ENCODE assay signal across 17 cellular contexts in genomic region chr5:176822041-176822425, GRCh38. TPM values are rescaled to one million over a fixed set of nuclear protein-coding genes. Genes with fewer than 3 reads are reported as not detected.
"Had no signal": no experiment of that assay in that cellular context is flagged by ENCODE, and none has a peak within 500 bp of the region (broad histone marks: within the 10 kb centered on the region; RNA-seq: fewer than 3 reads in every experiment).

No MANE protein-coding gene starts in this region.

- DNase-seq: activated CD4-positive, alpha-beta T cell treated with anti-CD3 and anti-CD28 coated beads, Interleukin-2, amount 10 ng/mL, durations not matched to agents 7 days and 5 days; activated CD4-positive, CD25-positive, alpha-beta regulatory T cell; activated naive CD8-positive, alpha-beta T cell treated with anti-CD3 and anti-CD28 coated beads for 36 hours; brain microvascular endothelial cell; cerebellar nuclear complex; gastrocnemius medialis; left cardiac atrium; pancreas; stimulated activated CD4-positive, alpha-beta T cell treated with anti-CD3 and anti-CD28 coated beads, Interleukin-1b, Interleukin-23, amount 100 ng/mL, for 48 hours; stimulated activated naive CD8-positive, alpha-beta T cell treated with anti-CD3 and anti-CD28 coated beads, Interleukin-15, amount 100 ng/mL, for 72 hours; upper lobe of left lung had no signal

- H3K4me3 ChIP-seq: gastrocnemius medialis, heart left ventricle, lung, pancreas, upper lobe of left lung had no signal

- H3K27ac ChIP-seq: brain microvascular endothelial cell, epithelial cell of prostate, gastrocnemius medialis, heart left ventricle, pancreas, upper lobe of left lung had no signal

- H3K36me3 ChIP-seq: brain microvascular endothelial cell, gastrocnemius medialis, heart left ventricle, pancreas, upper lobe of left lung had no signal

- FAIRE-seq: pancreas had no signal

- H3K9me3 ChIP-seq: gastrocnemius medialis, heart left ventricle, pancreas, upper lobe of left lung had no signal

- H3K27me3 ChIP-seq: pancreas had no signal

- H3K4me1 ChIP-seq: gastrocnemius medialis, pancreas had no signal

RNA-seq across cellular contexts. Expression of gene UNC5A, which starts 11.7 kb away (rescaled TPM):
- total RNA-seq: activated CD4-positive, alpha-beta T cell treated with anti-CD3 and anti-CD28 coated beads, Interleukin-2, amount 10 ng/mL, durations not matched to agents 7 days and 5 days; activated CD8-positive, alpha-beta memory T cell treated with anti-CD3 and anti-CD28 coated beads for 36 hours; activated naive CD8-positive, alpha-beta T cell treated with anti-CD3 and anti-CD28 coated beads for 36 hours; activated T-helper 1 cell treated with anti-CD3 and anti-CD28 coated beads, Interleukin-12 subunit alpha, Interleukin-12 subunit beta, Interleukin-2, Interleukin-4 antibody, amounts not matched to agents 30 ng/mL and 10 ng/mL and 1 ng/mL, durations not matched to agents 14 hours and 24 hours and 36 hours; fibroblast of lung had no signal
- polyA plus RNA-seq: fibroblast of lung, heart left ventricle had no signal
